1 cellular context compared by ENCODE assay signal in genomic region chr3:42714151-42714852, GRCh38.
A peak's percentile ranks its signal among the peaks of the same experiment; 100 is the strongest.
TF ChIP-seq lines count a peak whose summit lies in the region.

No MANE protein-coding gene starts in this region.

TF ChIP-seq in K562, 482 proteins besides CTCF, POLR2A, EP300 and RAD21:
- peak; percentile 68; the same call in 1 of the 2 replicates for TF ChIP-seq MIER1 (IDR thresholded peaks at IDR 0.05; ENCODE audit: low read depth)
- no peak for TF ChIP-seq UBTF (IDR thresholded peaks at IDR 0.05; ENCODE audit: borderline replicate concordance in 1 of 2, low read depth in 2 of 2, low read length in 2 of 2)
- no peak for TF ChIP-seq POLR2B (IDR thresholded peaks at IDR 0.05; ENCODE audit: low read depth, partially characterized antibody)
